8 cellular contexts compared by ENCODE assay signal in genomic region chr16:56657555-56658430, GRCh38. TPM values are rescaled to one million over a fixed set of nuclear protein-coding genes. Genes with fewer than 3 reads are reported as not detected.
DNase-seq lines count a peak whose midpoint lies in the region; ATAC-seq and TF ChIP-seq lines count a peak whose summit lies in the region.

Gene MT1F (plus strand): TSS chr16:56657959. CDS start chr16:56658059, 100 bp downstream.

- TF ChIP-seq CTCF in NB4 (IDR thresholded peaks at IDR 0.05; ENCODE audit: low read depth, low read length) = no peak
- no peak for TF ChIP-seq CTCF in VCaP (conservative IDR thresholded peaks at IDR 0.05)
- no peak for TF ChIP-seq CTCF in breast epithelium (IDR thresholded peaks at IDR 0.05)

- peak; percentile 24 for TF ChIP-seq POLR2A in NB4 (IDR thresholded peaks at IDR 0.05; ENCODE audit: extremely low read depth, insufficient read length)
- no peak for TF ChIP-seq POLR2A in breast epithelium (IDR thresholded peaks at IDR 0.05)

- H3K27ac ChIP-seq in VCaP (peak within 1 kb of the TSS; percentile 51), breast epithelium (peak within 1 kb of the TSS; percentile 80 to 94)

- intact Hi-C loops in breast epithelium (cut with DNase I; ENCODE audit: low total_unique reads) = no loop called here

- H3K9me3 ChIP-seq in breast epithelium = no peaks in the 10 kb centered on the region

- ATAC-seq in HG03095 (IDR thresholded peaks at IDR 0.05; ENCODE audit: unreplicated experiment) (no peak), GM19328 (IDR thresholded peaks at IDR 0.05; ENCODE audit: unreplicated experiment) (no peak)

- in situ Hi-C loops in G401 (cut with HindIII; ENCODE audit: low sequenced_read_pairs) = no loop called here

- peak; percentile 91 for DNase-seq in G401 (ENCODE audit: low spot score)
- DNase-seq in NB4 (ENCODE audit: low read depth) = peak; percentile 90
- peak; percentile 95 to 96 for DNase-seq in breast epithelium (ENCODE audit: low spot score in 2 of 2)
- DNase-seq in iris pigment epithelial cell (ENCODE audit: low read depth) = peak; percentile 31
- peak; percentile 55 to 73 for DNase-seq in stimulated activated CD4-positive, alpha-beta T cell treated with anti-CD3 and anti-CD28 coated beads, Interleukin-12 subunit alpha, Interleukin-12 subunit beta, amount 100 ng/mL, for 24 hours (ENCODE audit: low read depth in 2 of 2)

- H3K4me3 ChIP-seq in NB4 (ENCODE audit: low read depth, low read length) (peak within 1 kb of the TSS; percentile 86), breast epithelium (peak within 1 kb of the TSS; percentile 43 to 92 (median 77))

- peaks cover 3 to 7% of the 10 kb centered on the region in 2 donors for H3K4me1 ChIP-seq in breast epithelium

- H3K36me3 ChIP-seq in breast epithelium = no peaks in the 10 kb centered on the region

- peaks cover 0 to 2% of the 10 kb centered on the region in 2 donors for H3K27me3 ChIP-seq in breast epithelium

RNA-seq across cellular contexts. Expression of gene MT1F, which starts in this region (rescaled TPM):
- not detected in 2 replicates for total RNA-seq in G401 (2014; rRNA removed; shearing (Covaris generic))
- 10 to 100 TPM in 2 of 3 donors, 1 to 10 TPM in 1; 9.1 to 34.0 (median 12.1) TPM for total RNA-seq in breast epithelium

Comparison
In these comparisons a context has a peak if more than half of its experiments do, and no peak if none do; other contexts are left out.
1. RNA of gene MT1F (total RNA-seq): 9.1 to 34.0 TPM in breast epithelium; not detected in G401; every median in the first group is over 10 times any median in the second.
2. Peak in DNase-seq in G401; RNA of the gene not detected or under 1 TPM.
3. DNase-seq: peak in every context shown above with its lines; median percentile 96 in breast epithelium; 91 in G401; 90 in NB4; 64 in stimulated activated CD4-positive, alpha-beta T cell treated with anti-CD3 and anti-CD28 coated beads, Interleukin-12 subunit alpha, Interleukin-12 subunit beta, amount 100 ng/mL, for 24 hours; 31 in iris pigment epithelial cell.